ENCODE assay signal across 5 cellular contexts in genomic region chr14:21630503-21630902, GRCh38. TPM values are rescaled to one million over a fixed set of nuclear protein-coding genes. Genes with fewer than 3 reads are reported as not detected.
"Had no signal": no experiment of that assay in that cellular context is flagged by ENCODE, and none has a peak within 500 bp of the region (broad histone marks: within the 10 kb centered on the region; RNA-seq: fewer than 3 reads in every experiment).

No MANE protein-coding gene starts in this region.

RNA-seq across cellular contexts. Expression of gene OR10G2, which starts 4.2 kb away (rescaled TPM):
- total RNA-seq: GM23248, H4, H7, HT-29 had no signal
- polyA plus RNA-seq: GM23248, IgD-negative memory B cell had no signal

RNA-seq across cellular contexts. Expression of gene OR4E2, which starts 23.1 kb away (rescaled TPM):
- total RNA-seq: GM23248, H4, H7, HT-29 had no signal
- polyA plus RNA-seq: GM23248, IgD-negative memory B cell had no signal

RNA-seq across cellular contexts. Expression of gene OR4E1, which starts 43.1 kb away (rescaled TPM):
- total RNA-seq: GM23248, H4, H7, HT-29 had no signal
- polyA plus RNA-seq: GM23248, IgD-negative memory B cell had no signal

RNA-seq across cellular contexts. Expression of gene OR10G3, which starts 50.6 kb away (rescaled TPM):
- total RNA-seq: GM23248, H4, H7, HT-29 had no signal
- polyA plus RNA-seq: GM23248, IgD-negative memory B cell had no signal
